ENCODE assay signal across 8 cellular contexts in the genomic region with DNA sequence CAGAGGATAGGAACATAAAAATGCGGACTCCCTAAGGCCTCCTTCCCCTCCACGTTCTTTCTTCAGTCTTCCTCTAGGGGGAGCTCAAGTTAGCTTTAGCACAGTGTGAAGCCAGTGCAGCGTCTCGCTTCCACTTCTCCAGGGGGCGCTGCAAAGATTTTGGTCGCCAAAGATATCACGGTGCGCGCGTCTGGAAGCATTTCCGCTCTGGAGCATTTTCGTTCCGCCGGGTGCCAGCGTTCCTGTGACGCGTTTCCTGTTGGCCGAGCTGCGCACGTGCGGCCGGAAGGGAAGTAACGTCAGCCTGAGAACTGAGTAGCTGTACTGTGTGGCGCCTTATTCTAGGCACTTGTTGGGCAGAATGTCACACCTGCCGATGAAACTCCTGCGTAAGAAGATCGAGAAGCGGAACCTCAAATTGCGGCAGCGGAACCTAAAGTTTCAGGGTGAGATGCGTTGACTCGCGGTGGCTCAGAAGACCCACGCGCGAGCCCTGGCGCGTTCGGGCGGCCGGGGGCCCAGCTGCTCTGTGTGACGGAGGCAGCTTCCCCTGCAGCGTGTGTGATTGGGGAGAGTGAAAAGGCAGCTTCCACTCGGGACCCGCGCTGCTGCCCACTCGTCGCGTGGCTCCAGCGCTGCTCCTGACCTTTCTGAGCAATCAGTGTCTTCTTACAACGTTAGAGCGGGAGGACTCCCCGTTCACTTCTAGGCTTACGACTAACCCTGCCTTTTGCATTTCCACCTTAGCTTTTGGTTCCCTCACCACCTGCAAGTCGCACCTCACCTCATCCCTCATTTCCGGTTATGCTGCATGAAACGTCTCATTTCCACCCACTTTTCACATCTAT. TPM values are rescaled to one million over a fixed set of nuclear protein-coding genes. Genes with fewer than 3 reads are reported as not detected.
A peak's percentile ranks its signal among the peaks of the same experiment; 100 is the strongest.
DNase-seq lines count a peak whose midpoint lies in the region; ATAC-seq and TF ChIP-seq lines count a peak whose summit lies in the region.

Gene DDX18, plus strand, starts transcription at position 275 of the 848 bp plus-strand sequence. Its CDS starts 87 bp downstream, at position 362.

- TF ChIP-seq RAD21 in liver (IDR thresholded peaks at IDR 0.05), result peak; percentile 89 to 90

- H3K4me1 ChIP-seq in liver (ENCODE audit: control insufficient read depth in 4 of 4, insufficient read depth in 4 of 4, low read length in 3 of 4), result peaks cover 3 to 14% (median 13%) of the 10 kb centered on the region in 4 donors

- H3K9ac ChIP-seq in liver (ENCODE audit: low read depth in 1 of 2, low read length in 2 of 2), result peak within 1 kb of the TSS; percentile 81 to 97

- WGBS in liver, result under 1% methylated on average over 57 of the region's 57 CpGs

- peak; percentile 95 for ATAC-seq in GM19372 (IDR thresholded peaks at IDR 0.05; ENCODE audit: low read depth, unreplicated experiment)
- peak; percentile 92 for ATAC-seq in HG03565 (IDR thresholded peaks at IDR 0.05; ENCODE audit: unreplicated experiment)

- TF ChIP-seq CTCF in liver (IDR thresholded peaks at IDR 0.05; ENCODE audit: low read depth, low read length, missing input control), result peak; percentile 99

- H3K4me3 ChIP-seq in liver (ENCODE audit: low read depth in 1 of 3, low read length in 3 of 3), result peak within 1 kb of the TSS; percentile 67 to 96 (median 90)

- H3K27ac ChIP-seq in liver (ENCODE audit: low read depth in 1 of 2, low read length in 2 of 2), result peak within 1 kb of the TSS; percentile 85 to 87

- H3K36me3 ChIP-seq in liver (ENCODE audit: control insufficient read depth in 4 of 4, insufficient read depth in 3 of 4, low read depth in 1 of 4, low read length in 3 of 4), result peaks cover 3 to 22% (median 18%) of the 10 kb centered on the region in 4 donors

- no peaks in the 10 kb centered on the region for H3K9me3 ChIP-seq in liver (ENCODE audit: control insufficient read depth in 4 of 4, low read length in 3 of 4)

- H3K27me3 ChIP-seq in liver (ENCODE audit: control insufficient read depth in 4 of 4, insufficient read depth in 4 of 4, low read length in 3 of 4), result no peaks in the 10 kb centered on the region

- peak; percentile 99 for DNase-seq in CD1c-positive myeloid dendritic cell (ENCODE audit: extremely low spot score)
- peak; percentile 95 for DNase-seq in NCI-H774 (lab: John Stamatoyannopoulos, UW)
- DNase-seq in activated CD4-positive, alpha-beta T cell treated with anti-CD3 and anti-CD28 coated beads, Interleukin-2, amount 50 U/mL, for 48 hours, result peak; percentile 96 to 97
- peak; percentile 96 to 98 for DNase-seq in dermis microvascular lymphatic vessel endothelial cell (ENCODE audit: low read depth in 2 of 2)
- peak; percentile 92 to 97 for DNase-seq in stimulated activated CD4-positive, alpha-beta T cell treated with anti-CD3 and anti-CD28 coated beads, Interleukin-4, amount 100 ng/mL, for 4 hours

TF ChIP-seq in liver, 16 proteins besides CTCF, POLR2A, EP300 and RAD21:
- TF ChIP-seq ATF3 (IDR thresholded peaks at IDR 0.05) (peak; percentile 48), YY1 (IDR thresholded peaks at IDR 0.05) (peak; percentile 90), SP1 (IDR thresholded peaks at IDR 0.05) (peak; percentile 84), HNF4A (conservative IDR thresholded peaks at IDR 0.05) (peak; percentile 68 to 71), HNF4G (IDR thresholded peaks at IDR 0.05) (peak; percentile 26), TAF1 (conservative IDR thresholded peaks at IDR 0.05) (peak; percentile 55), RXRA (IDR thresholded peaks at IDR 0.05) (peak; percentile 68 to 70), GABPA (IDR thresholded peaks at IDR 0.05 in 1 of 2, conservative IDR thresholded peaks at IDR 0.05 in 1 of 2) (peak; percentile 95 to 99), FOXA1 (IDR thresholded peaks at IDR 0.05) (peak; percentile 86), FOXA2 (IDR thresholded peaks at IDR 0.05) (peak; percentile 72), ZBTB33 (IDR thresholded peaks at IDR 0.05) (peak; percentile 89), REST (IDR thresholded peaks at IDR 0.05) (peak; percentile 88), NR2F2 (IDR thresholded peaks at IDR 0.05) (peak; percentile 61), EGR1 (IDR thresholded peaks at IDR 0.05; ENCODE audit: low read depth in 2 of 2) (peak; percentile 85 to 90), JUND (IDR thresholded peaks at IDR 0.05) (peak; percentile 60 to 74)
- TF ChIP-seq, protein P1, sequence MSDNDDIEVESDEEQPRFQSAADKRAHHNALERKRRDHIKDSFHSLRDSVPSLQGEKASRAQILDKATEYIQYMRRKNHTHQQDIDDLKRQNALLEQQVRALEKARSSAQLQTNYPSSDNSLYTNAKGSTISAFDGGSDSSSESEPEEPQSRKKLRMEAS (IDR thresholded peaks at IDR 0.05), result peak; percentile 100

RNA-seq across cellular contexts. Expression of gene DDX18, which starts in this region (rescaled TPM):
- 39.7 and 40.5 TPM in 2 replicates for total RNA-seq in dermis microvascular lymphatic vessel endothelial cell
- 10 to 100 TPM; 23.9 to 34.4 TPM for total RNA-seq in liver
- polyA plus RNA-seq in liver, result 10 to 100 TPM; 16.3 to 22.8 TPM

Comparison
In these comparisons a context has a peak if more than half of its experiments do, and no peak if none do; other contexts are left out.
1. Peak in every context shown above with its lines: DNase-seq, ATAC-seq, H3K4me3 ChIP-seq and H3K27ac ChIP-seq.